In genomic region chr16:31278853-31279252, GRCh38 we compare ENCODE assay signal across 6 cellular contexts. TPM values are rescaled to one million over a fixed set of nuclear protein-coding genes. Genes with fewer than 3 reads are reported as not detected.
"Had no signal": no experiment of that assay in that cellular context is flagged by ENCODE, and none has a peak within 500 bp of the region (broad histone marks: within the 10 kb centered on the region; RNA-seq: fewer than 3 reads in every experiment).

No MANE protein-coding gene starts in this region.

RNA-seq across cellular contexts. Expression of gene ITGAM, which starts 19.1 kb away (rescaled TPM):
- total RNA-seq: neural crest cell, osteocyte, progenitor cell of endocrine pancreas, pulmonary artery endothelial cell, smooth muscle cell had no signal
- polyA plus RNA-seq: neural cell, smooth muscle cell had no signal
